24 cellular contexts compared by ENCODE assay signal in the genomic region with DNA sequence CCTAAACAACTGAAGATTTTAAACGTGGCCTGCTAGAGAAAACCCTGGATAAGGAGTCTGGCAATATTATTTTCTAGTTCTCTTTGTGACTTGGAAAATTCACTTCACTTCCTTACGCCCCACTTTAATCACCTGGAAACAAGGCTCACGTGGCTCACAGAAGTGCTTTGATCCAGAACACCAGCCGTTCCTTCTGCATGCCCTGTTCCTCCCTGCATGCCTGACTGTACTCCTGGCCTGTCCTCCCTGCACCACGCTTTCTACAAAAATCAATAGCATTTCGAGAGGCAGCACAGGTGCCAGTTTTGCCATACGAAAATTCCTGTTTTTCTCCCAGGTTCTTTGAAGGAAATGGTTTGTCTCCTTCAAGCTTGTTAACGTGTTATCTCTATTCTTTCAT.
"Had no signal": no experiment of that assay in that cellular context is flagged by ENCODE, and none has a peak within 500 bp of the region (broad histone marks: within the 10 kb centered on the region; RNA-seq: fewer than 3 reads in every experiment).

No MANE protein-coding gene starts in this region.

- H3K4me3 ChIP-seq: ascending aorta, breast epithelium, K562, SJCRH30, SK-N-MC had no signal

- H3K27ac ChIP-seq: ascending aorta, SJCRH30, SK-N-MC had no signal

- H3K4me1 ChIP-seq: ascending aorta, breast epithelium had no signal

- DNase-seq: activated CD4-positive, alpha-beta T cell treated with anti-CD3 and anti-CD28 coated beads, Interleukin-2, amount 10 ng/mL, durations not matched to agents 24 days and 14 days; activated CD4-positive, alpha-beta T cell treated with anti-CD3 and anti-CD28 coated beads, Interleukin-2, amount 50 U/mL, for 4 hours; activated CD8-positive, alpha-beta T cell treated with anti-CD3 and anti-CD28 coated beads for 36 hours; activated gamma-delta T cell; activated naive CD4-positive, alpha-beta T cell treated with Interleukin-2 at 50 U/mL for 16 hours; activated naive CD8-positive, alpha-beta T cell treated with anti-CD3 and anti-CD28 coated beads, Interleukin-2, amount 10 ng/mL, durations not matched to agents 7 days and 5 days; activated T-cell treated with anti-CD3 and anti-CD28 coated beads, Interleukin-2, amount 50 U/mL, for 24 hours; amygdala; caudate nucleus; NCI-H1092 treated with DMSO at 0.1 percent for 48 hours; NCI-H1417; NCI-H146; NCI-H187; NCI-H2029 treated with DMSO at 0.1 percent for 48 hours; NCI-H2107; NCI-H345; NCI-H524 treated with DMSO at 0.1 percent for 48 hours; SHP77; SJCRH30 had no signal

- H3K9me3 ChIP-seq: ascending aorta, breast epithelium had no signal

- H3K36me3 ChIP-seq: ascending aorta, breast epithelium, SJCRH30 had no signal

- H3K27me3 ChIP-seq: ascending aorta, breast epithelium, SJCRH30 had no signal

- ATAC-seq: activated CD8-positive, alpha-beta T cell treated with anti-CD3 and anti-CD28 coated beads for 36 hours; K562; Panc1 had no signal
